In the genomic region with DNA sequence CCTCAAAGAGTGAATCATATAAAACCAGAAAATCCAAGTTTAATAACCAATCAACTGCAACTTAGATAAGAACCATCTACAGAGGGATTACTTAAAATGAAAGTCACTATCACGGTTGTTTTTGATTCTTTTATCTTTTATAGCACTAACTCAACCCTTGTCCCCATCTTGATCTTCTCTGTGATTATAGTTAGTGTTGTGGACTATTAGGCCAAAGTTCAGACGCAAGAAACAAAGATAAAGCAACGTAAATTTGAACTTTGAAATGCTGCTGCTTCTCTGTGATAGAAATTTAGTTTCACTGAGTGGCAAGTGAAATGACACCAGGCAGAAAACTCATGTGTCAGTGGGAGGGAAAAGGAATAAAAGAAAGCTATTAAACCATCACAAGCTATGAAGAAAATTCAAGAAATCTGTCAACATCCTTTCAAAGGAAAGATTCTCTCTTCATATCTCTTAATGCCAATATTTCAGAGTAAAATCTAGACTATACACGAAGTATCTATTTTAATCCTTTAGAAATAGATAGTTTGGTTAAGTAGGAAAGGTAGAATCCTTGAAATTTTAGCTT, we compare ENCODE assay signal across 22 cellular contexts.
"Had no signal": no experiment of that assay in that cellular context is flagged by ENCODE, and none has a peak within 500 bp of the region (broad histone marks: within the 10 kb centered on the region; RNA-seq: fewer than 3 reads in every experiment).

No MANE protein-coding gene starts in this region.

- H3K9me3 ChIP-seq: SK-N-SH had no signal

- H3K4me3 ChIP-seq: K562 had no signal

- H3K4me1 Mint-ChIP-seq: IgD-negative memory B cell had no signal

- H3K27ac ChIP-seq: KMS-11, RWPE1 had no signal

- H3K27ac Mint-ChIP-seq: IgD-negative memory B cell had no signal

- H3K36me3 Mint-ChIP-seq: IgD-negative memory B cell had no signal

- FAIRE-seq: HTR-8/SVneo, K562 had no signal

- H3K4me3 Mint-ChIP-seq: IgD-negative memory B cell had no signal

- ATAC-seq: K562, Panc1 had no signal

- DNase-seq: Kasumi-1, MV-4-11, NCI-H1048, NCI-H1105, NCI-H1417, NCI-H1436 treated with DMSO at 0.1 percent for 48 hours, NCI-H1694, NCI-H187 treated with DMSO at 0.1 percent for 48 hours, NCI-H2029 treated with DMSO at 0.1 percent for 48 hours, NCI-H2107, NCI-H2227 treated with DMSO at 0.1 percent for 48 hours, NCI-H524, NCI-H526 treated with DMSO at 0.1 percent for 48 hours, NCI-H748 treated with DMSO at 0.1 percent for 48 hours, SHP77, SK-N-SH had no signal

- H3K27me3 Mint-ChIP-seq: IgD-negative memory B cell had no signal
